18 cellular contexts compared by ENCODE assay signal in the genomic region with DNA sequence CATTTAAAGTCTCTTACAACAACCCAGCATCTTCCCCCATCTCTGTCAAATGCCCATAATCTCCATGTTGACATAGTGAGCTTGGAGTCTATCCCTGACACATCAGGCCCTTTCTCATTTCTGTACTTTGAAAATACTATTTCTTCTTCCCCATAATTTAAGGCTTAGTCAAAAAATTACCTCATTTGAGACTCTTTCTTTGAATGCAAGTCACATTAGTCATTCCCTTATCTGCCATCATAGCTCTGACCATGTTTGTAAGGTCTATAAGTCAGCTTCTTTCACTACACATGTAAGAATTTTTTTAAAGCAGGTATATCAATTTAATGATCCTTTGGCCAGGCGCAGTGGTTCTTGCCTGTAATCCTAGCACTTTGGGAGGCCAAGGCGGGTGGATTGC.
DNase-seq lines count a peak whose midpoint lies in the region; ATAC-seq and TF ChIP-seq lines count a peak whose summit lies in the region.
"Had no signal": no experiment of that assay in that cellular context is flagged by ENCODE, and none has a peak within 500 bp of the region (broad histone marks: within the 10 kb centered on the region; RNA-seq: fewer than 3 reads in every experiment).

No MANE protein-coding gene starts in this region.

- BruUV-seq in mammary epithelial cell (replicated peaks; lab: Mats Ljungman, UMichigan), result no TSS peak

- TF ChIP-seq CTCF in AG09309 (IDR thresholded peaks at IDR 0.05; ENCODE audit: control insufficient read depth, insufficient read depth, low read depth, low read length, missing control alignments) (no peak), mammary epithelial cell (conservative IDR thresholded peaks at IDR 0.05 in 1 of 2, IDR thresholded peaks at IDR 0.05 in 1 of 2; ENCODE audit: extremely low read depth in 1 of 2, insufficient read depth in 1 of 2, low read depth in 1 of 2, low read length in 2 of 2) (no peak), kidney epithelial cell (IDR thresholded peaks at IDR 0.05; ENCODE audit: insufficient read depth, low read length, poor library complexity, severe bottlenecking) (no peak), tibial nerve (IDR thresholded peaks at IDR 0.05) (no peak)

- intact Hi-C loops in mammary epithelial cell (cut with micrococcal nuclease), result no loop called here

- H2AFZ ChIP-seq in mammary epithelial cell (ENCODE audit: low read depth, low read length), result no peak overlapping the region

- CTCF ChIA-PET in mammary epithelial cell (lab: Charles Lee; ENCODE audit: low non-redundant PET), result interaction anchor here (0.6 kb wide), 1 partner anchor 30 kb away, joined by 4 read pairs; no protein-coding TSS in a partner anchor

- no peak overlapping the region for H3K4me2 ChIP-seq in mammary epithelial cell (ENCODE audit: insufficient read depth, low read depth, low read length)

- no peak for TF ChIP-seq POLR2A in tibial nerve (IDR thresholded peaks at IDR 0.05)

- no peak overlapping the region for H3K4me3 ChIP-seq in AG09309 (ENCODE audit: control insufficient read depth, low read depth, low read length)
- H3K4me3 ChIP-seq in mammary epithelial cell (replicated peaks in 1 of 3; ENCODE audit: insufficient read depth in 1 of 3, low read depth in 2 of 3, low read length in 3 of 3), result no peak overlapping the region
- no peak overlapping the region for H3K4me3 ChIP-seq in kidney epithelial cell (ENCODE audit: low read depth, low read length)
- H3K4me3 ChIP-seq in tibial nerve, result no peak overlapping the region

- TF ChIP-seq EP300 in tibial nerve (IDR thresholded peaks at IDR 0.05), result no peak

- H3K27ac ChIP-seq in mammary epithelial cell (ENCODE audit: insufficient read depth, low read depth, low read length), result no peak overlapping the region
- no peak overlapping the region for H3K27ac ChIP-seq in tibial nerve
- H3K27ac ChIP-seq: HL-60 had no signal

- H3K4me1 ChIP-seq in mammary epithelial cell (ENCODE audit: insufficient read depth, low read length) (peaks cover 13% of the 10 kb centered on the region), tibial nerve (no peaks in the 10 kb centered on the region)

- H3K79me2 ChIP-seq in mammary epithelial cell (ENCODE audit: insufficient read depth, low read length), result no peaks in the 10 kb centered on the region

- DNase-seq in AG09309 (ENCODE audit: low read depth) (peak; percentile 37), HS-5 (ENCODE audit: low read depth) (peak; percentile 60), mammary epithelial cell (peak; percentile 75), kidney epithelial cell (ENCODE audit: low read depth) (peak; percentile 64), amygdala (lab: John Stamatoyannopoulos, UW) (no peak), NCI-H774 (lab: John Stamatoyannopoulos, UW) (no peak), tibial nerve (ENCODE audit: low spot score in 2 of 2) (no peak)
- DNase-seq: activated CD8-positive, alpha-beta memory T cell treated with anti-CD3 and anti-CD28 coated beads, Interleukin-2, amount 50 U/mL, for 48 hours; activated naive CD8-positive, alpha-beta T cell treated with anti-CD3 and anti-CD28 coated beads, Interleukin-2, amount 10 ng/mL, durations not matched to agents 7 days and 5 days; CD4-positive, CD25-positive, alpha-beta regulatory T cell; H9; naive B cell; NK-92 treated with Interleukin-12 subunit alpha and Interleukin-12 subunit beta, amount 100 ng/mL, for 24 hours; right cardiac atrium; stimulated activated naive CD4-positive, alpha-beta T cell treated with Interleukin-2 at 50 U/mL for 16 hours had no signal

- dilution Hi-C loops in mammary epithelial cell (cut with HindIII; ENCODE audit: low sequenced_read_pairs), result no loop called here

- WGBS in mammary epithelial cell (ENCODE audit: low coverage, missing lambda C conversion rate), result 100% methylated on average over 2 of the region's 2 CpGs
- WGBS in tibial nerve, 2 donors, result 96 to 100% methylated on average over 2 of the region's 2 CpGs

- in situ Hi-C loops in mammary epithelial cell (cut with MboI; ENCODE audit: low sequenced_read_pairs in 2 of 2), result no loop called here

- no peak for ATAC-seq in GM18511 (IDR thresholded peaks at IDR 0.05; ENCODE audit: unreplicated experiment)
- ATAC-seq: right cardiac atrium, WTC11 had no signal

- H3K27me3 ChIP-seq in mammary epithelial cell (ENCODE audit: insufficient read depth, low read length) (no peaks in the 10 kb centered on the region), kidney epithelial cell (ENCODE audit: control insufficient read depth, insufficient read depth, low read length) (no peaks in the 10 kb centered on the region), tibial nerve (no peaks in the 10 kb centered on the region)

- no peaks in the 10 kb centered on the region for H3K36me3 ChIP-seq in mammary epithelial cell (ENCODE audit: insufficient read depth, low read length)
- H3K36me3 ChIP-seq in kidney epithelial cell (ENCODE audit: control insufficient read depth, insufficient read depth, low read length), result no peaks in the 10 kb centered on the region
- peaks cover 0 to 97% (median 12%) of the 10 kb centered on the region in 3 donors for H3K36me3 ChIP-seq in tibial nerve

- H4K20me1 ChIP-seq in mammary epithelial cell (ENCODE audit: insufficient read depth, low read length), result no peaks in the 10 kb centered on the region

- H3K9ac ChIP-seq in mammary epithelial cell (ENCODE audit: insufficient read depth, low read length), result no peak overlapping the region

- H3K9me3 ChIP-seq in mammary epithelial cell (replicated peaks; ENCODE audit: insufficient read depth, low read length), result no peaks in the 10 kb centered on the region
- H3K9me3 ChIP-seq in tibial nerve, result peaks cover 0 to 21% (median 3%) of the 10 kb centered on the region in 4 donors

Comparison
In these comparisons a context has a peak if more than half of its experiments do, and no peak if none do; other contexts are left out.
1. DNase-seq: peak in AG09309 (single experiment), HS-5 (single experiment), mammary epithelial cell (single experiment) and kidney epithelial cell (single experiment); none in amygdala (0 of 56), NCI-H774 (single experiment) and tibial nerve (0 of 2).